Comparison of ENCODE assay signal across 19 cellular contexts in genomic region chrX:20511792-20512191, GRCh38.
DNase-seq lines count a peak whose midpoint lies in the region; ATAC-seq, FAIRE-seq and TF ChIP-seq lines count a peak whose summit lies in the region.
"Had no signal": no experiment of that assay in that cellular context is flagged by ENCODE, and none has a peak within 500 bp of the region (broad histone marks: within the 10 kb centered on the region; RNA-seq: fewer than 3 reads in every experiment).

No MANE protein-coding gene starts in this region.

- no peaks in the 10 kb centered on the region for H3K36me3 ChIP-seq in ACC112 (ENCODE audit: insufficient read depth, low read length)
- H3K36me3 ChIP-seq in SJSA1 = no peaks in the 10 kb centered on the region
- no peaks in the 10 kb centered on the region for H3K36me3 ChIP-seq in aorta (ENCODE audit: control insufficient read depth in 1 of 2, insufficient read depth in 2 of 2, low read length in 1 of 2)
- H3K36me3 ChIP-seq: BLaER1 had no signal

- no peak for TF ChIP-seq EP300 in A549 (IDR thresholded peaks at IDR 0.05)

- intact Hi-C loops in aorta (cut with DNase I) = no loop called here

- H3K4me3 ChIP-seq in A549 = no peak overlapping the region
- no peak overlapping the region for H3K4me3 ChIP-seq in ACC112 (ENCODE audit: low read depth, low read length)
- H3K4me3 ChIP-seq in SJSA1 = no peak overlapping the region
- H3K4me3 ChIP-seq in aorta (ENCODE audit: low read length in 2 of 2) = no peak overlapping the region
- H3K4me3 ChIP-seq: BLaER1, GM23338 had no signal

- DNase-seq in A549 (ENCODE audit: low read depth in 1 of 2, low spot score in 1 of 2) (no peak), SJSA1 (ENCODE audit: low read depth in 1 of 2, low spot score in 2 of 2) (no peak), dermis blood vessel endothelial cell (peak; percentile 42), amygdala (lab: John Stamatoyannopoulos, UW) (no peak), NCI-H748 (lab: John Stamatoyannopoulos, UW; ENCODE audit: unreplicated experiment) (no peak), aorta (no peak), islet precursor cell (no peak)
- DNase-seq: CD4-positive, alpha-beta memory T cell; DMS153; DMS79; GDM1; HCEC 1CT had no signal

- peaks cover 29% of the 10 kb centered on the region for H3K4me1 ChIP-seq in A549
- H3K4me1 ChIP-seq in ACC112 (ENCODE audit: control insufficient read depth, insufficient read depth, low read length, unreplicated experiment) = peaks cover 50% of the 10 kb centered on the region
- peaks cover 46% of the 10 kb centered on the region for H3K4me1 ChIP-seq in SJSA1 (replicated peaks)
- no peaks in the 10 kb centered on the region for H3K4me1 ChIP-seq in aorta (ENCODE audit: control insufficient read depth in 1 of 2, insufficient read depth in 2 of 2, low read length in 2 of 2)

- no peaks in the 10 kb centered on the region for H3K79me2 ChIP-seq in ACC112 (ENCODE audit: control insufficient read depth, insufficient read depth, low read length, unreplicated experiment)

- no peak for TF ChIP-seq RAD21 in A549 (conservative IDR thresholded peaks at IDR 0.05 in 1 of 2, IDR thresholded peaks at IDR 0.05 in 1 of 2)

- CTCF ChIA-PET in A549 (lab: Yijun Ruan, JAX) = interaction anchor here (0.6 kb wide), 1 partner anchor 1040 kb away, joined by 3 read pairs; no protein-coding TSS in a partner anchor

- H3K9me3 ChIP-seq in A549 = peaks cover 6% of the 10 kb centered on the region; the same call in 2 of the 3 replicates
- no peaks in the 10 kb centered on the region; the same call in 1 of the 2 replicates for H3K9me3 ChIP-seq in SJSA1 (replicated peaks)
- no peaks in the 10 kb centered on the region for H3K9me3 ChIP-seq in aorta (ENCODE audit: control insufficient read depth, low read length)
- H3K9me3 ChIP-seq: BLaER1 had no signal

- WGBS in A549 (ENCODE audit: missing lambda C conversion rate) = 84% methylated on average over 5 of the region's 5 CpGs
- WGBS in aorta, 2 donors = 82 to 83% methylated on average over 5 of the region's 5 CpGs

- H3K4me2 ChIP-seq in A549 = no peak overlapping the region
- H3K4me2 ChIP-seq: BLaER1, GM23338 had no signal

- no peak for ATAC-seq in A549
- ATAC-seq in aorta (ENCODE audit: low FRiP score) = no peak
- ATAC-seq: GM23338 had no signal

- H3K27ac ChIP-seq in A549 (0 out of 6 replicates have a peak overlapping the region, but pooled peaks of 1 of the 2 experiments have one; percentile 13), ACC112 (ENCODE audit: low read depth, low read length) (no peak overlapping the region), SJSA1 (peak overlapping the region; percentile 29; the same call in 1 of the 2 replicates), aorta (ENCODE audit: low read depth in 1 of 2, low read length in 2 of 2) (no peak overlapping the region)
- H3K27ac ChIP-seq: BLaER1 had no signal

- no peak for TF ChIP-seq CTCF in A549 (IDR thresholded peaks at IDR 0.05)

- H3K27me3 ChIP-seq in ACC112 (ENCODE audit: insufficient read depth, low read length) = no peaks in the 10 kb centered on the region
- H3K27me3 ChIP-seq in SJSA1 (replicated peaks) = no peaks in the 10 kb centered on the region
- H3K27me3 ChIP-seq in aorta (ENCODE audit: control insufficient read depth in 1 of 2, insufficient read depth in 2 of 2, low read length in 1 of 2) = no peaks in the 10 kb centered on the region
- H3K27me3 ChIP-seq: BLaER1 had no signal

- no peak for FAIRE-seq in A549 (lab: Jason Lieb, UNC)
- FAIRE-seq: GM12892, GM18507, H54, HTR-8/SVneo had no signal

- no peak for TF ChIP-seq POLR2A in A549 (IDR thresholded peaks at IDR 0.05; ENCODE audit: low read length)

- H2AFZ ChIP-seq in ACC112 (ENCODE audit: low read length, unreplicated experiment) = peak overlapping the region; percentile 59
- H2AFZ ChIP-seq: GM23338 had no signal

- POLR2A ChIA-PET in A549 (lab: Yijun Ruan, JAX) = no interaction called here

TF ChIP-seq in A549, 52 proteins besides CTCF, POLR2A, EP300 and RAD21:
- TF ChIP-seq MAFK (IDR thresholded peaks at IDR 0.05; ENCODE audit: partially characterized antibody) (peak; percentile 68), MAX (IDR thresholded peaks at IDR 0.05) (no peak)
